Comparison of ENCODE assay signal across 8 cellular contexts in the genomic region with DNA sequence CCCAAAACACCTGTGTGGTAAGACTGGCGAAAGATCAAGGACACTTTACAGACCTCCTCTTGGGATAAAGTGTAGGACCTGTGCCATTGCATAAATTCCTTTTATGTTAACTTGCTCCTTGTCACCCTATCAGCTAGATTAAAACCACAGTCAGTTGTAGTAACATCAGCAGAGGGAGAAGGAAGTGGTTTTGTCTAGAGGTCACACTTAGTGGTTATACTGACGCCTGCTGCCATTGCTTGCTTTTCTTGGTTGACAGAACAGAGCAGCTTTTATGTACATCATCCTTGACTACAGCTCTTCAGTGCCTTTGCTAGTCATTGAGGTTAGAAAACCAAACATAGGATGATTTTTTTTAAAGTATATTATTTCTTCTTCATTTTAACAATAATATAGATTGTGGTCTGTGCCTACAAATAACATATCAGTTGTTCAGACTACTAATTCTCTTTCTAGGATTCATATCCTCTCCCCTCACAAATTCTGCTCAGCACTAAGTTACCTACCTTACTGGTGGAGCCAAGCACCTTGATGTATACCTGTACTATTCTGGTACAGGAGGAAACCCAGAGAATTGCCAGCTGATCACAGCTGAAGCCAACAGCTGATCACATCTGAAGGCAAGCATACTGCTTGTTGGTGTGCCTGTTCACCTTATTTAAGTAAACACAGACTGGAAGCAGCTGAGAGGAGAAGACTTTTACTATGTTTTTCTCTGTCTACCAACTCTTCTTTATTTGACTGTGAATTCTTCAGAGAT.
DNase-seq lines count a peak whose midpoint lies in the region; ATAC-seq, FAIRE-seq and TF ChIP-seq lines count a peak whose summit lies in the region.

No MANE protein-coding gene starts in this region.

- H3K27ac Mint-ChIP-seq in T-helper 17 cell (no peak overlapping the region), memory B cell (no peak overlapping the region)

- H3K27me3 ChIP-seq in right lobe of liver (no peaks in the 10 kb centered on the region), HepG2 (ENCODE audit: control insufficient read depth in 1 of 2, insufficient read depth in 2 of 2, low read length in 2 of 2) (no peaks in the 10 kb centered on the region)

- CTCF ChIA-PET in HepG2 (lab: Yijun Ruan, JAX; ENCODE audit: low intra/inter-chr PET ratio, low total read pairs): no interaction called here

- H3K4me1 ChIP-seq in right lobe of liver (no peaks in the 10 kb centered on the region), HepG2 (ENCODE audit: insufficient read depth, low read length) (no peaks in the 10 kb centered on the region)

- H3K4me1 Mint-ChIP-seq in T-helper 17 cell: peaks cover 4% of the 10 kb centered on the region
- peaks cover 10% of the 10 kb centered on the region for H3K4me1 Mint-ChIP-seq in memory B cell

- TF ChIP-seq EP300 in HepG2 (IDR thresholded peaks at IDR 0.05; ENCODE audit: low read depth in 2 of 2, low read length in 2 of 2) (no peak), HepG2 (CRISPR knock-in tag; IDR thresholded peaks at IDR 0.05; ENCODE audit: borderline replicate concordance) (no peak)

- H3K4me3 ChIP-seq in right lobe of liver (no peak overlapping the region), HepG2 (replicated peaks in 1 of 3; ENCODE audit: insufficient read depth in 1 of 3, low read depth in 2 of 3, low read length in 3 of 3) (no peak overlapping the region)

- H3K9me3 Mint-ChIP-seq in memory B cell: peaks cover 4% of the 10 kb centered on the region

- intact Hi-C loops in right lobe of liver (cut with DNase I): no loop called here
- intact Hi-C loops in HepG2 (cut with micrococcal nuclease; ENCODE audit: unreplicated experiment): no loop called here

- 0 out of 2 replicates have a peak, but pooled peaks cover 3% of the 10 kb centered on the region for H4K20me1 ChIP-seq in HepG2 (ENCODE audit: insufficient read depth, low read length)

- 30% methylated on average over 1 of the region's 2 CpGs for WGBS in right lobe of liver (ENCODE audit: insufficient coverage, low coverage, low lambda C conversion rate, missing lambda C conversion rate)
- 0% methylated on average over 2 of the region's 2 CpGs for WGBS in HepG2 (ENCODE audit: low lambda C conversion rate)

- H3K9ac ChIP-seq in HepG2 (ENCODE audit: insufficient read depth, low read depth, low read length): no peak overlapping the region

- no peak overlapping the region for H3K4me2 ChIP-seq in HepG2 (ENCODE audit: low read depth, low read length)

- H3K9me3 ChIP-seq in right lobe of liver (no peaks in the 10 kb centered on the region), HepG2 (ENCODE audit: low read length) (no peaks in the 10 kb centered on the region), T-helper 17 cell (ENCODE audit: control insufficient read depth, low read length, poor library complexity, severe bottlenecking) (no peaks in the 10 kb centered on the region)

- TF ChIP-seq POLR2A in right lobe of liver (IDR thresholded peaks at IDR 0.05) (no peak), HepG2 (IDR thresholded peaks at IDR 0.05; ENCODE audit: insufficient read depth in 1 of 2, low read depth in 2 of 2, low read length in 2 of 2) (no peak)

- no peak for DNase-seq in right lobe of liver
- DNase-seq in HepG2 (ENCODE audit: low spot score): no peak
- DNase-seq in T-helper 17 cell: no peak
- DNase-seq in memory B cell (ENCODE audit: low spot score in 2 of 2): no peak
- no peak for DNase-seq in RKO (ENCODE audit: low spot score)
- no peak for DNase-seq in cerebellar cortex (ENCODE audit: low spot score)
- no peak for DNase-seq in NCI-H748 treated with DMSO at 0.1 percent for 48 hours (lab: John Stamatoyannopoulos, UW)

- H3K36me3 Mint-ChIP-seq in T-helper 17 cell (ENCODE audit: low read depth) (no peaks in the 10 kb centered on the region), memory B cell (peaks cover 2% of the 10 kb centered on the region)

- H3K27me3 Mint-ChIP-seq in T-helper 17 cell: no peaks in the 10 kb centered on the region
- H3K27me3 Mint-ChIP-seq in memory B cell: no peaks in the 10 kb centered on the region

- no TSS peak for BruUV-seq in HepG2 (replicated peaks; lab: Mats Ljungman, UMichigan)

- no peaks in the 10 kb centered on the region for H3K79me2 ChIP-seq in HepG2 (ENCODE audit: insufficient read depth, low read length)

- no peak for TF ChIP-seq CTCF in right lobe of liver (IDR thresholded peaks at IDR 0.05)
- no peak for TF ChIP-seq CTCF in HepG2 (CRISPR knock-in tag; IDR thresholded peaks at IDR 0.05)

- in situ Hi-C loops in HepG2 (cut with HindIII; ENCODE audit: extremely low pct_ligation_motif_present, low pct_unique_long_range_greater_than_20kb): no loop called here

- no peaks in the 10 kb centered on the region for H3K36me3 ChIP-seq in right lobe of liver
- H3K36me3 ChIP-seq in HepG2 (replicated peaks in 1 of 2; ENCODE audit: control insufficient read depth in 1 of 2, insufficient read depth in 2 of 2, low read length in 2 of 2): no peaks in the 10 kb centered on the region

- H3K4me3 Mint-ChIP-seq in T-helper 17 cell (no peak overlapping the region), memory B cell (no peak overlapping the region)

- H3K27ac ChIP-seq in right lobe of liver: no peak overlapping the region
- no peak overlapping the region for H3K27ac ChIP-seq in HepG2 (ENCODE audit: extremely low read length, insufficient read depth, low read length)

- ATAC-seq in right lobe of liver: peak; percentile 23 to 53 (median 42)
- no peak for ATAC-seq in HepG2
- ATAC-seq in HG03175 (IDR thresholded peaks at IDR 0.05; ENCODE audit: unreplicated experiment): peak; percentile 83
- ATAC-seq in T-helper 17 cell: peak; percentile 92
- peak; percentile 79 for ATAC-seq in memory B cell (ENCODE audit: low read depth)

- H2AFZ ChIP-seq in HepG2 (ENCODE audit: low read length): no peak overlapping the region

- POLR2A ChIA-PET in HepG2 (lab: Yijun Ruan, JAX): no interaction called here

- no peak for TF ChIP-seq RAD21 in HepG2 (CRISPR knock-in tag; IDR thresholded peaks at IDR 0.05)

- no peak for FAIRE-seq in HepG2 (lab: Jason Lieb, UNC)

TF ChIP-seq in HepG2, 621 proteins besides CTCF, POLR2A, EP300 and RAD21 (continues in another document):
- TF ChIP-seq, protein P1, sequence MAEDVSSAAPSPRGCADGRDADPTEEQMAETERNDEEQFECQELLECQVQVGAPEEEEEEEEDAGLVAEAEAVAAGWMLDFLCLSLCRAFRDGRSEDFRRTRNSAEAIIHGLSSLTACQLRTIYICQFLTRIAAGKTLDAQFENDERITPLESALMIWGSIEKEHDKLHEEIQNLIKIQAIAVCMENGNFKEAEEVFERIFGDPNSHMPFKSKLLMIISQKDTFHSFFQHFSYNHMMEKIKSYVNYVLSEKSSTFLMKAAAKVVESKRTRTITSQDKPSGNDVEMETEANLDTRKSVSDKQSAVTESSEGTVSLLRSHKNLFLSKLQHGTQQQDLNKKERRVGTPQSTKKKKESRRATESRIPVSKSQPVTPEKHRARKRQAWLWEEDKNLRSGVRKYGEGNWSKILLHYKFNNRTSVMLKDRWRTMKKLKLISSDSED (CRISPR knock-in tag; IDR thresholded peaks at IDR 0.05): no peak
- TF ChIP-seq ZNF484 (CRISPR knock-in tag; IDR thresholded peaks at IDR 0.05; ENCODE audit: borderline replicate concordance, low read depth) (no peak), LCORL (IDR thresholded peaks at IDR 0.05) (no peak), LCORL (CRISPR knock-in tag; IDR thresholded peaks at IDR 0.05) (no peak), NKX3-1 (CRISPR knock-in tag; IDR thresholded peaks at IDR 0.05) (no peak), ZKSCAN5 (CRISPR knock-in tag; IDR thresholded peaks at IDR 0.05) (no peak), ZNF780A (CRISPR knock-in tag; IDR thresholded peaks at IDR 0.05) (no peak), BORCS8-MEF2B (CRISPR knock-in tag; IDR thresholded peaks at IDR 0.05) (no peak)
- TF ChIP-seq, protein P2, sequence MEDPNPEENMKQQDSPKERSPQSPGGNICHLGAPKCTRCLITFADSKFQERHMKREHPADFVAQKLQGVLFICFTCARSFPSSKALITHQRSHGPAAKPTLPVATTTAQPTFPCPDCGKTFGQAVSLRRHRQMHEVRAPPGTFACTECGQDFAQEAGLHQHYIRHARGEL (CRISPR knock-in tag; IDR thresholded peaks at IDR 0.05): no peak
- TF ChIP-seq, protein P3, sequence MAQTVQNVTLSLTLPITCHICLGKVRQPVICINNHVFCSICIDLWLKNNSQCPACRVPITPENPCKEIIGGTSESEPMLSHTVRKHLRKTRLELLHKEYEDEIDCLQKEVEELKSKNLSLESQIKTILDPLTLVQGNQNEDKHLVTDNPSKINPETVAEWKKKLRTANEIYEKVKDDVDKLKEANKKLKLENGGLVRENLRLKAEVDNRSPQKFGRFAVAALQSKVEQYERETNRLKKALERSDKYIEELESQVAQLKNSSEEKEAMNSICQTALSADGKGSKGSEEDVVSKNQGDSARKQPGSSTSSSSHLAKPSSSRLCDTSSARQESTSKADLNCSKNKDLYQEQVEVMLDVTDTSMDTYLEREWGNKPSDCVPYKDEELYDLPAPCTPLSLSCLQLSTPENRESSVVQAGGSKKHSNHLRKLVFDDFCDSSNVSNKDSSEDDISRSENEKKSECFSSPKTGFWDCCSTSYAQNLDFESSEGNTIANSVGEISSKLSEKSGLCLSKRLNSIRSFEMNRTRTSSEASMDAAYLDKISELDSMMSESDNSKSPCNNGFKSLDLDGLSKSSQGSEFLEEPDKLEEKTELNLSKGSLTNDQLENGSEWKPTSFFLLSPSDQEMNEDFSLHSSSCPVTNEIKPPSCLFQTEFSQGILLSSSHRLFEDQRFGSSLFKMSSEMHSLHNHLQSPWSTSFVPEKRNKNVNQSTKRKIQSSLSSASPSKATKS (CRISPR knock-in tag; IDR thresholded peaks at IDR 0.05): no peak
